In genomic region chr9:5511935-5512580, GRCh38 we compare ENCODE assay signal across 12 cellular contexts. TPM values are rescaled to one million over a fixed set of nuclear protein-coding genes. Genes with fewer than 3 reads are reported as not detected.
DNase-seq lines count a peak whose midpoint lies in the region; FAIRE-seq and TF ChIP-seq lines count a peak whose summit lies in the region.
"Had no signal": no experiment of that assay in that cellular context is flagged by ENCODE, and none has a peak within 500 bp of the region (broad histone marks: within the 10 kb centered on the region; RNA-seq: fewer than 3 reads in every experiment).

No MANE protein-coding gene starts in this region.

- H3K4me2 ChIP-seq in mesenchymal stem cell (ENCODE audit: low read length, poor library complexity, severe bottlenecking) (no peak overlapping the region), OCI-LY7 (ENCODE audit: low read length) (no peak overlapping the region)

- no peak for TF ChIP-seq CTCF in OCI-LY7 (conservative IDR thresholded peaks at IDR 0.05; ENCODE audit: low read length)
- no peak for TF ChIP-seq CTCF in stomach (IDR thresholded peaks at IDR 0.05)

- no peaks in the 10 kb centered on the region for H4K20me1 ChIP-seq in OCI-LY7 (ENCODE audit: insufficient read depth, low read length)

- H2BK5ac ChIP-seq in mesenchymal stem cell (ENCODE audit: low read depth, low read length, poor library complexity, severe bottlenecking), result no peak overlapping the region

- H3K23ac ChIP-seq in mesenchymal stem cell (ENCODE audit: low read length in 2 of 2), result no peak overlapping the region

- no peak overlapping the region for H3K18ac ChIP-seq in mesenchymal stem cell (ENCODE audit: low read depth in 1 of 2, low read length in 2 of 2)

- peak; percentile 8 for FAIRE-seq in GM19239 (lab: Jason Lieb, UNC)
- FAIRE-seq: islet of Langerhans had no signal

- CTCF ChIA-PET in OCI-LY7 (lab: Charles Lee; ENCODE audit: unreplicated experiment), result no interaction called here

- H2AFZ ChIP-seq in mesenchymal stem cell (ENCODE audit: low read depth, low read length) (no peak overlapping the region), OCI-LY7 (ENCODE audit: low read length) (no peak overlapping the region)

- H3K27me3 ChIP-seq in adipocyte (replicated peaks; ENCODE audit: control insufficient read depth, insufficient read depth, low read length) (no peaks in the 10 kb centered on the region), mesenchymal stem cell (ENCODE audit: control insufficient read depth in 1 of 2, insufficient read depth in 1 of 2, low read length in 2 of 2) (no peaks in the 10 kb centered on the region), stomach (no peaks in the 10 kb centered on the region)

- no peaks in the 10 kb centered on the region for H3K79me2 ChIP-seq in OCI-LY7 (ENCODE audit: insufficient read depth, low read depth, low read length)

- DNase-seq in EH (ENCODE audit: low read depth) (peak; percentile 51), GM19239 (ENCODE audit: insufficient read length, low spot score) (no peak), adipocyte (ENCODE audit: low read depth) (no peak), mesenchymal stem cell (no peak), posterior cingulate gyrus (no peak), OCI-LY7 (ENCODE audit: low spot score) (no peak), stomach (no peak)
- DNase-seq: anterior cingulate cortex; NCI-H1048; NCI-H526 treated with DMSO at 0.1 percent for 48 hours; stimulated activated naive B cell treated with anti-CD40 and anti-IgM and Interleukin-4, amounts not matched to agents 10 μg/mL and 1 μg/mL and 100 μg/mL, for 72 hours had no signal

- H4K91ac ChIP-seq in mesenchymal stem cell (ENCODE audit: low read length), result no peak overlapping the region

- no peak for TF ChIP-seq POLR2A in stomach (IDR thresholded peaks at IDR 0.05)

- peak overlapping the region; percentile 35 for H2AK5ac ChIP-seq in mesenchymal stem cell (ENCODE audit: low read length, severe bottlenecking)

- H3K9me2 ChIP-seq in OCI-LY7 (ENCODE audit: insufficient read depth, low read length), result no peaks in the 10 kb centered on the region

- H3K36me3 ChIP-seq in adipocyte (ENCODE audit: control insufficient read depth, insufficient read depth, low read length, severe bottlenecking), result no peaks in the 10 kb centered on the region
- H3K36me3 ChIP-seq in mesenchymal stem cell (ENCODE audit: control insufficient read depth in 1 of 2, insufficient read depth in 2 of 2, low read depth in 1 of 2, low read length in 2 of 2), result peaks cover 0 to 8% of the 10 kb centered on the region in 2 experiments
- H3K36me3 ChIP-seq in OCI-LY7 (ENCODE audit: insufficient read depth, low read length), result no peaks in the 10 kb centered on the region
- no peaks in the 10 kb centered on the region for H3K36me3 ChIP-seq in stomach

- 83% methylated on average over 6 of the region's 6 CpGs for WGBS in mesenchymal stem cell
- WGBS in stomach, 5 donors, result 73 to 77% (median 75%) methylated on average over 6 of the region's 6 CpGs

- no peak overlapping the region for H2BK120ac ChIP-seq in mesenchymal stem cell (ENCODE audit: low read depth, low read length)

- H2BK15ac ChIP-seq in mesenchymal stem cell (ENCODE audit: low read depth, poor library complexity, severe bottlenecking), result no peak overlapping the region

- intact Hi-C loops in posterior cingulate gyrus (cut with DNase I), result no loop called here
- intact Hi-C loops in OCI-LY7 (cut with micrococcal nuclease; ENCODE audit: unreplicated experiment), result no loop called here
- intact Hi-C loops in stomach (cut with DNase I; ENCODE audit: low total_unique reads), result no loop called here

- H3K27ac ChIP-seq in mesenchymal stem cell (ENCODE audit: low read length, poor library complexity, severe bottlenecking) (no peak overlapping the region), OCI-LY7 (ENCODE audit: low read depth, low read length, poor library complexity, severe bottlenecking) (no peak overlapping the region), stomach (peak overlapping the region in 1 of 5 donors; percentile 79)

- H3K9ac ChIP-seq in adipocyte (ENCODE audit: low read length), result no peak overlapping the region
- H3K9ac ChIP-seq in mesenchymal stem cell (ENCODE audit: low read length), result peak overlapping the region; percentile 93

- no peak for TF ChIP-seq EP300 in stomach (IDR thresholded peaks at IDR 0.05)

- H3K4me3 ChIP-seq in adipocyte (ENCODE audit: low read length) (peak overlapping the region; percentile 77), mesenchymal stem cell (ENCODE audit: insufficient read depth in 1 of 2, low read depth in 1 of 2, low read length in 2 of 2) (peak overlapping the region in 1 of 2 experiments; percentile 84), OCI-LY7 (ENCODE audit: low read depth, low read length, poor library complexity, severe bottlenecking) (no peak overlapping the region), stomach (peak overlapping the region in 1 of 4 donors; percentile 35)

- H3K4me1 ChIP-seq in adipocyte (ENCODE audit: control insufficient read depth, insufficient read depth, low read length), result peaks cover 25% of the 10 kb centered on the region
- H3K4me1 ChIP-seq in mesenchymal stem cell (ENCODE audit: control insufficient read depth, insufficient read depth, low read depth, low read length), result peaks cover 10% of the 10 kb centered on the region
- H3K4me1 ChIP-seq in OCI-LY7 (ENCODE audit: insufficient read depth, low read length, poor library complexity, severe bottlenecking), result no peaks in the 10 kb centered on the region
- H3K4me1 ChIP-seq in stomach, result peaks cover 0 to 16% (median 7%) of the 10 kb centered on the region in 4 donors

- H3K79me1 ChIP-seq in mesenchymal stem cell (replicated peaks; ENCODE audit: low read length, poor library complexity, severe bottlenecking), result peaks cover 11% of the 10 kb centered on the region

- no TSS peak for BruUV-seq in OCI-LY7 (replicated peaks; lab: Mats Ljungman, UMichigan)

- H2BK12ac ChIP-seq in mesenchymal stem cell (ENCODE audit: low read length in 2 of 2), result peak overlapping the region; percentile 21 to 25

- no peak overlapping the region for H3K4ac ChIP-seq in mesenchymal stem cell (ENCODE audit: low read depth in 1 of 2, low read length in 2 of 2)

- POLR2A ChIA-PET in OCI-LY7 (lab: Charles Lee), result interaction anchor here (0.6 to 1.0 kb wide), 3 partner anchors 10 to 70 kb away, joined by 3 read pairs; no protein-coding TSS in a partner anchor

- no peaks in the 10 kb centered on the region for H3K9me3 ChIP-seq in adipocyte (ENCODE audit: control insufficient read depth, low read length)
- H3K9me3 ChIP-seq in mesenchymal stem cell (ENCODE audit: control insufficient read depth, low read length), result no peaks in the 10 kb centered on the region
- no peaks in the 10 kb centered on the region for H3K9me3 ChIP-seq in OCI-LY7 (ENCODE audit: low read length)
- H3K9me3 ChIP-seq in stomach, result no peaks in the 10 kb centered on the region

- H4K8ac ChIP-seq in mesenchymal stem cell (ENCODE audit: low read length), result peak overlapping the region; percentile 12

- H3K14ac ChIP-seq in mesenchymal stem cell (ENCODE audit: low read length in 2 of 2), result no peak overlapping the region

RNA-seq across cellular contexts. Expression of gene PDCD1LG2, which starts 1.7 kb away (rescaled TPM):
- polyA plus RNA-seq in mesenchymal stem cell (2013, experiment 1 of 2), result 15.2 TPM
- polyA plus RNA-seq in mesenchymal stem cell (2013, experiment 2 of 2), result 15.5 TPM
- not detected in 2 replicates for total RNA-seq in OCI-LY7 (2014; rRNA removed; shearing (Covaris generic))
- not detected in 2 replicates for total RNA-seq in OCI-LY7 (2022)
- 1 to 10 TPM in 3 of 5 donors, under 1 TPM in 1, not detected in 1; 0.18 to 2.3 (median 1.4) TPM for total RNA-seq in stomach
- polyA plus RNA-seq in stomach, result under 1 TPM in 2 of 3 donors, not detected in 1; 0.25 to 0.30 TPM
